In the genomic region with DNA sequence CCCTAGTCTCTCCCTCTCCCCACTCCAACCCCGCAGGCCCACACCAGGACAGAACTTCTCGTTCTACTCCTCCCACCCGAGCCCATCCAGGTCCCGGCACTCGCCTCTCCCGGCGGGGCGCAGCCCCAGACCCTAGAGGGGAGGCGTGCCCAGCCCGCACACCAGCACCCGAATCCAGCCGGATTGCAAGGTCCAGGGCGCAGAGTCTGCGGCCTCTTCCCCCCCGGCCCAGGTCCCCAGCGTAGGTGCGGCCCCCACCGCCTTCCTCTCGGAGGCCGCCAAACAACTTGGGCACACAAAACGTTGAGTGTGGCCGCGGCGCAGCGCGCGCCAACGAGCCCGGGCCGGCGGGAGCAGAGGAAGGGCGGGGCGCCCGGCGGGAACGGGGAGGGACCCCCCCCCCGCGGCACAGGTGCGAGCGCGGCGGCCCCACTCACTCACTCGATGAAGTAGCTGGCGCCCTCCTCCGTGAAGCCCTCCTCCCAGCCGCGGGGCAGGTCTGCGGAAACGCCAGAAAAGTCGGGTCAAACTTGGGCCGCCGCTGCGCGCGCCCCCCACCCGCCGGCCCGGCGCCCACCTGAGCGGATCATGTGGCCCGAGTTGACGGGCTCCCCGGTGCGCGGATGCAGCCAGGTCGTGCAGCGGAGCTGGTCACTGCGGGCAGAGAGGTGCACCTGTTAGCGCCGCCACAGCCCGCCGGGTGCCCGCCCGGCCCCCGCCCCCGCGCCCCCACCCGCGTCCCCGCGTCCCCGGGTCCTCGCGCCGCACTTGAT, we compare ENCODE assay signal across 8 cellular contexts. TPM values are rescaled to one million over a fixed set of nuclear protein-coding genes. Genes with fewer than 3 reads are reported as not detected.
DNase-seq lines count a peak whose midpoint lies in the region; ATAC-seq and TF ChIP-seq lines count a peak whose summit lies in the region.

No MANE protein-coding gene starts in this region.

- no peaks in the 10 kb centered on the region for H3K9me3 ChIP-seq in adrenal gland (replicated peaks in 1 of 3)

- H3K36me3 ChIP-seq in brain microvascular endothelial cell (replicated peaks), result no peaks in the 10 kb centered on the region
- no peaks in the 10 kb centered on the region for H3K36me3 ChIP-seq in adrenal gland (replicated peaks in 1 of 2)

- ATAC-seq in stimulated activated memory B cell treated with anti-CD40 and anti-IgM and Interleukin-4, amounts not matched to agents 10 μg/mL and 1 μg/mL and 100 μg/mL, for 72 hours, result peak; percentile 47
- ATAC-seq in HG03378 (IDR thresholded peaks at IDR 0.05; ENCODE audit: unreplicated experiment) (no peak), HG02678 (IDR thresholded peaks at IDR 0.05; ENCODE audit: unreplicated experiment) (no peak)

- TF ChIP-seq CTCF in GM13977 (IDR thresholded peaks at IDR 0.05; ENCODE audit: extremely low read depth, insufficient read depth, missing control alignments) (no peak), brain microvascular endothelial cell (IDR thresholded peaks at IDR 0.05; ENCODE audit: low read depth, low read length, missing control alignments) (no peak), adrenal gland (IDR thresholded peaks at IDR 0.05) (no peak)

- peak overlapping the region; percentile 68 for H3K4me3 Mint-ChIP-seq in stimulated activated memory B cell treated with anti-CD40 and anti-IgM and Interleukin-4, amounts not matched to agents 10 μg/mL and 1 μg/mL and 100 μg/mL, for 72 hours

- H3K27ac ChIP-seq in brain microvascular endothelial cell (no peak overlapping the region), layer of hippocampus (ENCODE audit: low read depth, low read length) (peak overlapping the region; percentile 30), adrenal gland (no peak overlapping the region)

- DNase-seq in GM13977 (ENCODE audit: low spot score), result peak; percentile 67
- peak; percentile 76 for DNase-seq in NCI-H748 (lab: John Stamatoyannopoulos, UW; ENCODE audit: unreplicated experiment)
- DNase-seq in brain microvascular endothelial cell, result no peak
- DNase-seq in adrenal gland, result no peak

- TF ChIP-seq POLR2A in adrenal gland (IDR thresholded peaks at IDR 0.05), result no peak

- H3K36me3 Mint-ChIP-seq in stimulated activated memory B cell treated with anti-CD40 and anti-IgM and Interleukin-4, amounts not matched to agents 10 μg/mL and 1 μg/mL and 100 μg/mL, for 72 hours, result no peaks in the 10 kb centered on the region

- H3K27me3 ChIP-seq in brain microvascular endothelial cell (replicated peaks), result peaks cover 3% of the 10 kb centered on the region
- H3K27me3 ChIP-seq in layer of hippocampus (ENCODE audit: control insufficient read depth, insufficient read depth, low read length), result no peaks in the 10 kb centered on the region
- H3K27me3 ChIP-seq in adrenal gland, result peaks cover 9% of the 10 kb centered on the region

- no peak overlapping the region for H3K27ac Mint-ChIP-seq in stimulated activated memory B cell treated with anti-CD40 and anti-IgM and Interleukin-4, amounts not matched to agents 10 μg/mL and 1 μg/mL and 100 μg/mL, for 72 hours

- H3K4me1 Mint-ChIP-seq in stimulated activated memory B cell treated with anti-CD40 and anti-IgM and Interleukin-4, amounts not matched to agents 10 μg/mL and 1 μg/mL and 100 μg/mL, for 72 hours, result peaks cover 8% of the 10 kb centered on the region

- WGBS in adrenal gland, 4 donors, result 2 to 4% (median 2%) methylated on average over 13 to 85 of the region's 85 CpGs; no CpG with 5 or more reads in 1 of the 4 donors

- H3K4me1 ChIP-seq in adrenal gland (replicated peaks in 1 of 2), result peaks cover 0 to 6% of the 10 kb centered on the region in 2 donors

- in situ Hi-C loops in GM13977 (cut with MboI; ENCODE audit: low pct_unique_long_range_greater_than_20kb, low sequenced_read_pairs, unreplicated experiment), result no loop called here
- in situ Hi-C loops in brain microvascular endothelial cell (cut with HindIII; ENCODE audit: low pct_ligation_motif_present, low sequenced_read_pairs), result no loop called here

- peaks cover 19% of the 10 kb centered on the region for H3K27me3 Mint-ChIP-seq in stimulated activated memory B cell treated with anti-CD40 and anti-IgM and Interleukin-4, amounts not matched to agents 10 μg/mL and 1 μg/mL and 100 μg/mL, for 72 hours

- H3K9me3 Mint-ChIP-seq in stimulated activated memory B cell treated with anti-CD40 and anti-IgM and Interleukin-4, amounts not matched to agents 10 μg/mL and 1 μg/mL and 100 μg/mL, for 72 hours, result no peaks in the 10 kb centered on the region

- H3K4me3 ChIP-seq in brain microvascular endothelial cell (ENCODE audit: low read depth, low read length), result peak overlapping the region; percentile 53
- peak overlapping the region in 2 of 4 donors; percentile 34 to 78 for H3K4me3 ChIP-seq in adrenal gland

- intact Hi-C loops in adrenal gland (cut with DNase I), result no loop called here

RNA-seq across cellular contexts. Expression of a gene that starts 0.5 kb away (rescaled TPM):
- 1 to 10 TPM in 7 of 8 donors, under 1 TPM in 1; 0.54 to 3.4 (median 2.0) TPM for total RNA-seq in adrenal gland
- polyA plus RNA-seq in adrenal gland, result 1 to 10 TPM; 1.6 to 4.8 (median 3.3) TPM

Comparison
In these comparisons a context has a peak if more than half of its experiments do, and no peak if none do; other contexts are left out.
1. DNase-seq: peak in GM13977 (single experiment) and NCI-H748 (single experiment); none in brain microvascular endothelial cell (single experiment) and adrenal gland (0 of 7).